In genomic region chr14:24312736-24313507, GRCh38 we compare ENCODE assay signal across 9 cellular contexts. TPM values are rescaled to one million over a fixed set of nuclear protein-coding genes. Genes with fewer than 3 reads are reported as not detected.
DNase-seq lines count a peak whose midpoint lies in the region; ATAC-seq, FAIRE-seq and TF ChIP-seq lines count a peak whose summit lies in the region.
"Had no signal": no experiment of that assay in that cellular context is flagged by ENCODE, and none has a peak within 500 bp of the region (broad histone marks: within the 10 kb centered on the region; RNA-seq: fewer than 3 reads in every experiment).

No MANE protein-coding gene starts in this region.

- peaks cover 65% of the 10 kb centered on the region for H3K4me1 ChIP-seq in effector memory CD4-positive, alpha-beta T cell (ENCODE audit: control insufficient read depth, insufficient read depth, low read length, poor library complexity, severe bottlenecking)
- H3K4me1 ChIP-seq in sigmoid colon, result peaks cover 0 to 38% (median 35%) of the 10 kb centered on the region in 4 donors

- H3K27me3 ChIP-seq in effector memory CD4-positive, alpha-beta T cell (replicated peaks; ENCODE audit: control insufficient read depth, insufficient read depth, low read length, poor library complexity, severe bottlenecking), result no peaks in the 10 kb centered on the region
- H3K27me3 ChIP-seq in sigmoid colon (peaks cover 0 to 30% (median 22%) of the 10 kb centered on the region in 3 donors), WERI-Rb-1 (ENCODE audit: insufficient read depth, low read depth, severe bottlenecking) (no peaks in the 10 kb centered on the region)

- intact Hi-C loops in sigmoid colon (cut with DNase I), result no loop called here

- H3K27ac ChIP-seq in effector memory CD4-positive, alpha-beta T cell (ENCODE audit: insufficient read depth, low read length, poor library complexity, severe bottlenecking), result peak overlapping the region; percentile 75
- H3K27ac ChIP-seq in sigmoid colon (peak overlapping the region; percentile 29 to 91 (median 82)), WERI-Rb-1 (no peak overlapping the region)

- no peaks in the 10 kb centered on the region for H3K36me3 ChIP-seq in effector memory CD4-positive, alpha-beta T cell (ENCODE audit: control insufficient read depth, insufficient read depth, low read length)
- H3K36me3 ChIP-seq in sigmoid colon (no peaks in the 10 kb centered on the region), WERI-Rb-1 (peaks cover 9% of the 10 kb centered on the region)

- no peaks in the 10 kb centered on the region for H3K9me3 ChIP-seq in effector memory CD4-positive, alpha-beta T cell (ENCODE audit: control insufficient read depth, low read length)
- H3K9me3 ChIP-seq in sigmoid colon (no peaks in the 10 kb centered on the region), WERI-Rb-1 (ENCODE audit: severe bottlenecking) (no peaks in the 10 kb centered on the region)

- TF ChIP-seq POLR2A in GM12891 (IDR thresholded peaks at IDR 0.05; ENCODE audit: low read depth, low read length) (no peak), sigmoid colon (IDR thresholded peaks at IDR 0.05) (no peak)

- no peak for TF ChIP-seq EP300 in sigmoid colon (IDR thresholded peaks at IDR 0.05)

- DNase-seq in GM12891 (ENCODE audit: insufficient read length, low spot score), result no peak
- peak; percentile 40 for DNase-seq in RPMI7951 (ENCODE audit: low read depth)
- peak in 2 of 3 donors; percentile 35 to 45 for DNase-seq in effector memory CD4-positive, alpha-beta T cell
- DNase-seq in sigmoid colon, result peak; percentile 74
- no peak for DNase-seq in activated CD8-positive, alpha-beta memory T cell treated with anti-CD3 and anti-CD28 coated beads for 24 hours
- DNase-seq in WERI-Rb-1, result no peak
- DNase-seq: stimulated activated CD4-positive, alpha-beta T cell treated with anti-CD3 and anti-CD28 coated beads, Interleukin-4, amount 100 ng/mL, for 4 hours had no signal

- TF ChIP-seq CTCF in sigmoid colon (IDR thresholded peaks at IDR 0.05), result no peak
- TF ChIP-seq CTCF in WERI-Rb-1 (IDR thresholded peaks at IDR 0.05; ENCODE audit: low read depth, low read length), result no peak

- FAIRE-seq in GM12891 (lab: Jason Lieb, UNC), result peak; percentile 56

- peak overlapping the region; percentile 2 for H3K4me3 ChIP-seq in effector memory CD4-positive, alpha-beta T cell (ENCODE audit: insufficient read depth, low read depth, low read length, poor library complexity, severe bottlenecking)
- no peak overlapping the region for H3K4me3 ChIP-seq in sigmoid colon
- no peak overlapping the region for H3K4me3 ChIP-seq in WERI-Rb-1 (ENCODE audit: low read depth, low read length)

- no peak for ATAC-seq in GM18502 (IDR thresholded peaks at IDR 0.05; ENCODE audit: poor library complexity, unreplicated experiment)
- no peak for ATAC-seq in GM21619 (IDR thresholded peaks at IDR 0.05; ENCODE audit: unreplicated experiment)

- WGBS in sigmoid colon, 2 donors, result 51 to 83% methylated on average over 9 of the region's 9 CpGs

TF ChIP-seq in GM12891, 5 proteins besides CTCF, POLR2A, EP300 and RAD21:
- TF ChIP-seq POU2F2 (IDR thresholded peaks at IDR 0.05; ENCODE audit: low read depth, low read length) (no peak), PAX5 (IDR thresholded peaks at IDR 0.05; ENCODE audit: insufficient read depth, low read length, severe bottlenecking) (no peak), POLR2AphosphoS5 (IDR thresholded peaks at IDR 0.05; ENCODE audit: low read depth, low read length) (peak; percentile 20; the same call in 1 of the 2 replicates), SPI1 (IDR thresholded peaks at IDR 0.05; ENCODE audit: low read depth, low read length) (no peak), TAF1 (IDR thresholded peaks at IDR 0.05; ENCODE audit: low read depth, low read length) (no peak)

RNA-seq across cellular contexts. Expression of gene LTB4R, which starts 1.6 kb away (rescaled TPM):
- 5.5 TPM for polyA plus RNA-seq in GM12891 (2012; ENCODE audit: low read depth, missing spikeins)
- total RNA-seq in RPMI7951 (2014; rRNA removed; shearing (Covaris generic)), result 0.48 and 0.59 TPM in 2 replicates
- total RNA-seq in sigmoid colon, result 1 to 10 TPM; 2.1 to 4.2 (median 2.9) TPM
- polyA plus RNA-seq in sigmoid colon, result 1 to 10 TPM in 2 of 3 donors, under 1 TPM in 1; 0.60 to 9.8 (median 2.1) TPM

RNA-seq across cellular contexts. Expression of gene LTB4R2, which starts 3.0 kb away (rescaled TPM):
- 2.9 TPM for polyA plus RNA-seq in GM12891 (2012; ENCODE audit: low read depth, missing spikeins)
- total RNA-seq in RPMI7951 (2014; rRNA removed; shearing (Covaris generic)), result 0.72 and 0.88 TPM in 2 replicates
- 1 to 10 TPM; 2.5 to 5.5 (median 4.3) TPM for total RNA-seq in sigmoid colon
- polyA plus RNA-seq in sigmoid colon, result 1 to 10 TPM in 1 of 3 donors, under 1 TPM in 1, not detected in 1; under 0.01 to 3.9 TPM

RNA-seq across cellular contexts. Expression of gene CIDEB, which starts 5.1 kb away (rescaled TPM):
- polyA plus RNA-seq in GM12891 (2012; ENCODE audit: low read depth, missing spikeins), result 8.8 TPM
- total RNA-seq in RPMI7951 (2014; rRNA removed; shearing (Covaris generic)), result not detected in 2 replicates
- 1 to 10 TPM; 4.7 to 9.5 (median 8.0) TPM for total RNA-seq in sigmoid colon
- polyA plus RNA-seq in sigmoid colon, result 1 to 10 TPM; 7.2 to 8.6 (median 7.2) TPM

RNA-seq across cellular contexts. Expression of gene NOP9, which starts 13.3 kb away (rescaled TPM):
- polyA plus RNA-seq in GM12891 (2012; ENCODE audit: low read depth, missing spikeins), result 17.3 TPM
- 10.7 and 10.8 TPM in 2 replicates for total RNA-seq in RPMI7951 (2014; rRNA removed; shearing (Covaris generic))
- 10 to 100 TPM; 12.8 to 16.8 (median 14.9) TPM for total RNA-seq in sigmoid colon
- 10 to 100 TPM in 2 of 3 donors, 1 to 10 TPM in 1; 7.8 to 29.0 (median 11.3) TPM for polyA plus RNA-seq in sigmoid colon

RNA-seq across cellular contexts. Expression of gene DHRS1, which starts 13.3 kb away (rescaled TPM):
- polyA plus RNA-seq in GM12891 (2012; ENCODE audit: low read depth, missing spikeins), result 20.1 TPM
- total RNA-seq in RPMI7951 (2014; rRNA removed; shearing (Covaris generic)), result 12.6 and 15.6 TPM in 2 replicates
- total RNA-seq in sigmoid colon, result 10 to 100 TPM; 13.9 to 34.6 (median 29.3) TPM
- 10 to 100 TPM; 39.6 to 56.6 (median 40.8) TPM for polyA plus RNA-seq in sigmoid colon

Comparison
In these comparisons a context has a peak if more than half of its experiments do, and no peak if none do; other contexts are left out.
1. DNase-seq: peak in RPMI7951 (single experiment), effector memory CD4-positive, alpha-beta T cell (2 of 3) and sigmoid colon (single experiment); none in GM12891 (single experiment), activated CD8-positive, alpha-beta memory T cell treated with anti-CD3 and anti-CD28 coated beads for 24 hours (single experiment) and WERI-Rb-1 (single experiment).